1 cellular context compared by ENCODE assay signal in genomic region chr4:95541889-95542607, GRCh38.
TF ChIP-seq lines count a peak whose summit lies in the region.

No MANE protein-coding gene starts in this region.

TF ChIP-seq in GM12878, 131 proteins besides CTCF, POLR2A, EP300 and RAD21 (continued from another document):
- TF ChIP-seq HSF1 (IDR thresholded peaks at IDR 0.05; ENCODE audit: low read depth, low read length) (no peak), FOXM1 (IDR thresholded peaks at IDR 0.05; ENCODE audit: low read depth, low read length) (no peak), BACH1 (IDR thresholded peaks at IDR 0.05; ENCODE audit: borderline replicate concordance) (peak; percentile 96), CREB1 (IDR thresholded peaks at IDR 0.05; ENCODE audit: low read depth) (no peak), ATF3 (IDR thresholded peaks at IDR 0.05; ENCODE audit: borderline replicate concordance, extremely low read depth, low read depth, low read length) (no peak), MEF2B (IDR thresholded peaks at IDR 0.05; ENCODE audit: partially characterized antibody, poor library complexity, severe bottlenecking) (peak; percentile 84), POLR2AphosphoS5 (IDR thresholded peaks at IDR 0.05; ENCODE audit: low read length) (no peak), ZNF217 (IDR thresholded peaks at IDR 0.05) (peak; percentile 95), PBX3 (IDR thresholded peaks at IDR 0.05; ENCODE audit: insufficient replicate concordance, low read depth, low read length) (peak; percentile 78), HDGF (IDR thresholded peaks at IDR 0.05) (no peak), TBL1XR1 (IDR thresholded peaks at IDR 0.05; ENCODE audit: low read depth, low read length) (peak; percentile 67; the same call in 1 of the 2 replicates), TCF12 (IDR thresholded peaks at IDR 0.05; ENCODE audit: low read depth, low read length) (0 out of 2 replicates have a peak, but pooled peaks have one; percentile 17), MYB (IDR thresholded peaks at IDR 0.05; ENCODE audit: borderline replicate concordance, low read depth, low read length) (0 out of 2 replicates have a peak, but pooled peaks have one; percentile 54), RAD51 (IDR thresholded peaks at IDR 0.05) (0 out of 2 replicates have a peak, but pooled peaks have one; percentile 26), CREM (IDR thresholded peaks at IDR 0.05; ENCODE audit: low read depth) (peak; percentile 45; the same call in 1 of the 2 replicates), MLLT1 (IDR thresholded peaks at IDR 0.05) (peak; percentile 68; the same call in 1 of the 2 replicates), JUND (IDR thresholded peaks at IDR 0.05; ENCODE audit: low read depth, low read length) (peak; percentile 55; the same call in 1 of the 2 replicates), RELB (IDR thresholded peaks at IDR 0.05; ENCODE audit: low read depth) (peak; percentile 99), EZH2 (IDR thresholded peaks at IDR 0.05; ENCODE audit: borderline replicate concordance, control insufficient read depth, low read depth, low read length) (no peak), ZSCAN29 (IDR thresholded peaks at IDR 0.05) (0 out of 2 replicates have a peak, but pooled peaks have one; percentile 76), IRF4 (IDR thresholded peaks at IDR 0.05; ENCODE audit: low read depth, low read length) (peak; percentile 56; the same call in 1 of the 2 replicates), JUNB (IDR thresholded peaks at IDR 0.05) (peak; percentile 45), DPF2 (IDR thresholded peaks at IDR 0.05) (peak; percentile 98), NFIC (IDR thresholded peaks at IDR 0.05; ENCODE audit: low read depth, low read length) (peak; percentile 73), NRF1 (conservative IDR thresholded peaks at IDR 0.05; ENCODE audit: low read depth, low read length) (no peak), ATF7 (IDR thresholded peaks at IDR 0.05; ENCODE audit: low read depth) (peak; percentile 91), RELA (IDR thresholded peaks at IDR 0.05; ENCODE audit: borderline replicate concordance, partially characterized antibody) (no peak), BHLHE40 (IDR thresholded peaks at IDR 0.05; ENCODE audit: borderline replicate concordance in 1 of 2, low read depth in 2 of 2, low read length in 1 of 2) (peak; percentile 87 to 90), BMI1 (IDR thresholded peaks at IDR 0.05; ENCODE audit: borderline replicate concordance) (peak; percentile 92), RUNX3 (IDR thresholded peaks at IDR 0.05; ENCODE audit: low read length) (peak; percentile 68), IKZF2 (IDR thresholded peaks at IDR 0.05) (peak; percentile 82 to 90)
- TF ChIP-seq, protein P1, sequence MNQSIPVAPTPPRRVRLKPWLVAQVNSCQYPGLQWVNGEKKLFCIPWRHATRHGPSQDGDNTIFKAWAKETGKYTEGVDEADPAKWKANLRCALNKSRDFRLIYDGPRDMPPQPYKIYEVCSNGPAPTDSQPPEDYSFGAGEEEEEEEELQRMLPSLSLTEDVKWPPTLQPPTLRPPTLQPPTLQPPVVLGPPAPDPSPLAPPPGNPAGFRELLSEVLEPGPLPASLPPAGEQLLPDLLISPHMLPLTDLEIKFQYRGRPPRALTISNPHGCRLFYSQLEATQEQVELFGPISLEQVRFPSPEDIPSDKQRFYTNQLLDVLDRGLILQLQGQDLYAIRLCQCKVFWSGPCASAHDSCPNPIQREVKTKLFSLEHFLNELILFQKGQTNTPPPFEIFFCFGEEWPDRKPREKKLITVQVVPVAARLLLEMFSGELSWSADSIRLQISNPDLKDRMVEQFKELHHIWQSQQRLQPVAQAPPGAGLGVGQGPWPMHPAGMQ (IDR thresholded peaks at IDR 0.05; ENCODE audit: borderline replicate concordance): no peak
- TF ChIP-seq, protein P2, sequence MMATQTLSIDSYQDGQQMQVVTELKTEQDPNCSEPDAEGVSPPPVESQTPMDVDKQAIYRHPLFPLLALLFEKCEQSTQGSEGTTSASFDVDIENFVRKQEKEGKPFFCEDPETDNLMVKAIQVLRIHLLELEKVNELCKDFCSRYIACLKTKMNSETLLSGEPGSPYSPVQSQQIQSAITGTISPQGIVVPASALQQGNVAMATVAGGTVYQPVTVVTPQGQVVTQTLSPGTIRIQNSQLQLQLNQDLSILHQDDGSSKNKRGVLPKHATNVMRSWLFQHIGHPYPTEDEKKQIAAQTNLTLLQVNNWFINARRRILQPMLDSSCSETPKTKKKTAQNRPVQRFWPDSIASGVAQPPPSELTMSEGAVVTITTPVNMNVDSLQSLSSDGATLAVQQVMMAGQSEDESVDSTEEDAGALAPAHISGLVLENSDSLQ (IDR thresholded peaks at IDR 0.05): peak; percentile 89
- TF ChIP-seq, protein P3, sequence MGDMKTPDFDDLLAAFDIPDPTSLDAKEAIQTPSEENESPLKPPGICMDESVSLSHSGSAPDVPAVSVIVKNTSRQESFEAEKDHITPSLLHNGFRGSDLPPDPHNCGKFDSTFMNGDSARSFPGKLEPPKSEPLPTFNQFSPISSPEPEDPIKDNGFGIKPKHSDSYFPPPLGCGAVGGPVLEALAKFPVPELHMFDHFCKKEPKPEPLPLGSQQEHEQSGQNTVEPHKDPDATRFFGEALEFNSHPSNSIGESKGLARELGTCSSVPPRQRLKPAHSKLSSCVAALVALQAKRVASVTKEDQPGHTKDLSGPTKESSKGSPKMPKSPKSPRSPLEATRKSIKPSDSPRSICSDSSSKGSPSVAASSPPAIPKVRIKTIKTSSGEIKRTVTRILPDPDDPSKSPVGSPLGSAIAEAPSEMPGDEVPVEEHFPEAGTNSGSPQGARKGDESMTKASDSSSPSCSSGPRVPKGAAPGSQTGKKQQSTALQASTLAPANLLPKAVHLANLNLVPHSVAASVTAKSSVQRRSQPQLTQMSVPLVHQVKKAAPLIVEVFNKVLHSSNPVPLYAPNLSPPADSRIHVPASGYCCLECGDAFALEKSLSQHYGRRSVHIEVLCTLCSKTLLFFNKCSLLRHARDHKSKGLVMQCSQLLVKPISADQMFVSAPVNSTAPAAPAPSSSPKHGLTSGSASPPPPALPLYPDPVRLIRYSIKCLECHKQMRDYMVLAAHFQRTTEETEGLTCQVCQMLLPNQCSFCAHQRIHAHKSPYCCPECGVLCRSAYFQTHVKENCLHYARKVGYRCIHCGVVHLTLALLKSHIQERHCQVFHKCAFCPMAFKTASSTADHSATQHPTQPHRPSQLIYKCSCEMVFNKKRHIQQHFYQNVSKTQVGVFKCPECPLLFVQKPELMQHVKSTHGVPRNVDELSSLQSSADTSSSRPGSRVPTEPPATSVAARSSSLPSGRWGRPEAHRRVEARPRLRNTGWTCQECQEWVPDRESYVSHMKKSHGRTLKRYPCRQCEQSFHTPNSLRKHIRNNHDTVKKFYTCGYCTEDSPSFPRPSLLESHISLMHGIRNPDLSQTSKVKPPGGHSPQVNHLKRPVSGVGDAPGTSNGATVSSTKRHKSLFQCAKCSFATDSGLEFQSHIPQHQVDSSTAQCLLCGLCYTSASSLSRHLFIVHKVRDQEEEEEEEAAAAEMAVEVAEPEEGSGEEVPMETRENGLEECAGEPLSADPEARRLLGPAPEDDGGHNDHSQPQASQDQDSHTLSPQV (IDR thresholded peaks at IDR 0.05): 0 out of 2 replicates have a peak, but pooled peaks have one; percentile 13
- TF ChIP-seq, protein P4, sequence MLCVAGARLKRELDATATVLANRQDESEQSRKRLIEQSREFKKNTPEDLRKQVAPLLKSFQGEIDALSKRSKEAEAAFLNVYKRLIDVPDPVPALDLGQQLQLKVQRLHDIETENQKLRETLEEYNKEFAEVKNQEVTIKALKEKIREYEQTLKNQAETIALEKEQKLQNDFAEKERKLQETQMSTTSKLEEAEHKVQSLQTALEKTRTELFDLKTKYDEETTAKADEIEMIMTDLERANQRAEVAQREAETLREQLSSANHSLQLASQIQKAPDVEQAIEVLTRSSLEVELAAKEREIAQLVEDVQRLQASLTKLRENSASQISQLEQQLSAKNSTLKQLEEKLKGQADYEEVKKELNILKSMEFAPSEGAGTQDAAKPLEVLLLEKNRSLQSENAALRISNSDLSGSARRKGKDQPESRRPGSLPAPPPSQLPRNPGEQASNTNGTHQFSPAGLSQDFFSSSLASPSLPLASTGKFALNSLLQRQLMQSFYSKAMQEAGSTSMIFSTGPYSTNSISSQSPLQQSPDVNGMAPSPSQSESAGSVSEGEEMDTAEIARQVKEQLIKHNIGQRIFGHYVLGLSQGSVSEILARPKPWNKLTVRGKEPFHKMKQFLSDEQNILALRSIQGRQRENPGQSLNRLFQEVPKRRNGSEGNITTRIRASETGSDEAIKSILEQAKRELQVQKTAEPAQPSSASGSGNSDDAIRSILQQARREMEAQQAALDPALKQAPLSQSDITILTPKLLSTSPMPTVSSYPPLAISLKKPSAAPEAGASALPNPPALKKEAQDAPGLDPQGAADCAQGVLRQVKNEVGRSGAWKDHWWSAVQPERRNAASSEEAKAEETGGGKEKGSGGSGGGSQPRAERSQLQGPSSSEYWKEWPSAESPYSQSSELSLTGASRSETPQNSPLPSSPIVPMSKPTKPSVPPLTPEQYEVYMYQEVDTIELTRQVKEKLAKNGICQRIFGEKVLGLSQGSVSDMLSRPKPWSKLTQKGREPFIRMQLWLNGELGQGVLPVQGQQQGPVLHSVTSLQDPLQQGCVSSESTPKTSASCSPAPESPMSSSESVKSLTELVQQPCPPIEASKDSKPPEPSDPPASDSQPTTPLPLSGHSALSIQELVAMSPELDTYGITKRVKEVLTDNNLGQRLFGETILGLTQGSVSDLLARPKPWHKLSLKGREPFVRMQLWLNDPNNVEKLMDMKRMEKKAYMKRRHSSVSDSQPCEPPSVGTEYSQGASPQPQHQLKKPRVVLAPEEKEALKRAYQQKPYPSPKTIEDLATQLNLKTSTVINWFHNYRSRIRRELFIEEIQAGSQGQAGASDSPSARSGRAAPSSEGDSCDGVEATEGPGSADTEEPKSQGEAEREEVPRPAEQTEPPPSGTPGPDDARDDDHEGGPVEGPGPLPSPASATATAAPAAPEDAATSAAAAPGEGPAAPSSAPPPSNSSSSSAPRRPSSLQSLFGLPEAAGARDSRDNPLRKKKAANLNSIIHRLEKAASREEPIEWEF (IDR thresholded peaks at IDR 0.05; ENCODE audit: insufficient replicate concordance, low read depth, low read length): peak; percentile 96
